In the genomic region with DNA sequence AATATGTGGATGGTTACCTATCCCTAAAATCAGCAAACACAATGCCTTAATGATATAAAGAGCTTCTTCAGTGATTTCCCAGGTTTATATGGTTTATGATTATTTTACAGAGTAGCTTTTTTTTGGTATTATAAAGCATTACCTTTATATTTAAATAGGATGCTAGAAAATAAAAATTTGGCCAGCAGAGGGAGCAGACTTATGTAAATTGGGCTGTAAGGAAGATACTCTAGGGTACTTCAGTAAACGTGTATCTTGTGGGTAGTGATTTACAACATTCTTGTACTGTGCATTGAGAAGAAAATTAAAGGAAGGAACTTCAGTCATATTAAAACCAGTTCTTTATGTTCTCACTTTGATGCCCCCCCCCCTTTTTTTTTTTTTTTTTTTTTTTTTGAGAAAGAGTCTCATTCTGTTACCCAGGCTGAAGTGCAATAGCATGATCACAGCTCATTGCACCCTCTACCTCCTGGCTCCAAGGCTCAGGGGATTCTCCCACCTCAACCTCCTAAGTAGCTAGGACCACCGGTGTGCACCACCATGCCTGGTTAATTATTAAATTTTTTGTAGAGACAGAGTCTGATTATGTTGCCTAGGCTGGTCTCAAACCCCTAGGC, we compare ENCODE assay signal across 9 cellular contexts.
DNase-seq lines count a peak whose midpoint lies in the region; ATAC-seq, FAIRE-seq and TF ChIP-seq lines count a peak whose summit lies in the region.
"Had no signal": no experiment of that assay in that cellular context is flagged by ENCODE, and none has a peak within 500 bp of the region (broad histone marks: within the 10 kb centered on the region; RNA-seq: fewer than 3 reads in every experiment).

No MANE protein-coding gene starts in this region.

- H3K36me3 ChIP-seq in GM12878 (ENCODE audit: control insufficient read depth in 2 of 2, insufficient read depth in 2 of 2, low read length in 1 of 2): no peaks in the 10 kb centered on the region
- H3K36me3 ChIP-seq in kidney (ENCODE audit: control insufficient read depth in 1 of 2, insufficient read depth in 2 of 2, low read length in 2 of 2): no peaks in the 10 kb centered on the region
- no peaks in the 10 kb centered on the region for H3K36me3 ChIP-seq in upper lobe of left lung

- H3K4me3 ChIP-seq in GM12878: no peak overlapping the region
- no peak overlapping the region for H3K4me3 ChIP-seq in kidney (ENCODE audit: low read length in 2 of 2)
- no peak overlapping the region for H3K4me3 ChIP-seq in upper lobe of left lung

- peak; percentile 57 for ATAC-seq in activated CD4-positive, alpha-beta T cell treated with anti-CD3 and anti-CD28 coated beads for 36 hours
- ATAC-seq in HG02885 (IDR thresholded peaks at IDR 0.05; ENCODE audit: poor library complexity, unreplicated experiment) (peak; percentile 77), GM12878 (peak; percentile 90), upper lobe of left lung (ENCODE audit: low FRiP score in 2 of 2) (peak in 1 of 2 donors; percentile 55), GM19035 (IDR thresholded peaks at IDR 0.05; ENCODE audit: unreplicated experiment) (no peak)

- no peak overlapping the region for H3K9ac ChIP-seq in GM12878 (ENCODE audit: control insufficient read depth, insufficient read depth, low read length)
- H3K9ac ChIP-seq in kidney (ENCODE audit: low read length in 2 of 2): no peak overlapping the region

- no peak overlapping the region for H3K4me3 Mint-ChIP-seq in activated CD4-positive, alpha-beta T cell treated with anti-CD3 and anti-CD28 coated beads for 36 hours
- H3K4me3 Mint-ChIP-seq: stimulated activated naive CD8-positive, alpha-beta T cell treated with anti-CD3 and anti-CD28 coated beads, Interleukin-15, Interleukin-2, amounts not matched to agents 100 ng/mL and 50 ng/mL, for 24 hours had no signal

- in situ Hi-C loops in GM12878 (cut with MboI): no loop called here

- H3K9me3 Mint-ChIP-seq in activated CD4-positive, alpha-beta T cell treated with anti-CD3 and anti-CD28 coated beads for 36 hours (ENCODE audit: low read depth): no peaks in the 10 kb centered on the region
- H3K9me3 Mint-ChIP-seq: stimulated activated naive CD8-positive, alpha-beta T cell treated with anti-CD3 and anti-CD28 coated beads, Interleukin-15, Interleukin-2, amounts not matched to agents 100 ng/mL and 50 ng/mL, for 24 hours had no signal

- peaks cover 13% of the 10 kb centered on the region for H3K4me1 Mint-ChIP-seq in activated CD4-positive, alpha-beta T cell treated with anti-CD3 and anti-CD28 coated beads for 36 hours

- no peak overlapping the region for H2AFZ ChIP-seq in GM12878 (ENCODE audit: control insufficient read depth, low read depth, low read length)

- H4K20me1 ChIP-seq in GM12878 (ENCODE audit: control insufficient read depth, insufficient read depth): no peaks in the 10 kb centered on the region

- DNase-seq in activated CD4-positive, alpha-beta T cell treated with anti-CD3 and anti-CD28 coated beads for 36 hours: no peak
- no peak for DNase-seq in activated CD4-positive, alpha-beta T cell treated with anti-CD3 and anti-CD28 coated beads for 48 hours
- DNase-seq in NCI-H2227 treated with DMSO at 0.1 percent for 48 hours (lab: John Stamatoyannopoulos, UW): peak; percentile 11
- no peak for DNase-seq in GM12878 (ENCODE audit: low read depth, low spot score)
- no peak for DNase-seq in kidney
- DNase-seq in upper lobe of left lung: no peak

- H3K4me2 ChIP-seq in GM12878 (ENCODE audit: control insufficient read depth, insufficient read depth): no peak overlapping the region

- H3K9me3 ChIP-seq in GM12878 (replicated peaks; ENCODE audit: control insufficient read depth, insufficient read depth, low read length) (no peaks in the 10 kb centered on the region), kidney (ENCODE audit: control insufficient read depth in 1 of 2, low read length in 2 of 2) (no peaks in the 10 kb centered on the region), upper lobe of left lung (no peaks in the 10 kb centered on the region)

- POLR2A ChIA-PET in activated CD4-positive, alpha-beta T cell treated with anti-CD3 and anti-CD28 coated beads for 36 hours (lab: Charles Lee): no interaction called here
- POLR2A ChIA-PET in GM12878 (lab: Charles Lee): no interaction called here

- no peaks in the 10 kb centered on the region for H3K4me1 ChIP-seq in GM12878 (ENCODE audit: control insufficient read depth, insufficient read depth, low read length)
- H3K4me1 ChIP-seq in kidney (ENCODE audit: control insufficient read depth in 1 of 2, insufficient read depth in 1 of 2, low read depth in 1 of 2, low read length in 2 of 2): peaks cover 0 to 2% of the 10 kb centered on the region in 2 donors
- peaks cover 0 to 18% (median 5%) of the 10 kb centered on the region in 4 donors for H3K4me1 ChIP-seq in upper lobe of left lung

- no peak for TF ChIP-seq EP300 in GM12878 (IDR thresholded peaks at IDR 0.05; ENCODE audit: borderline replicate concordance in 1 of 2, control insufficient read depth in 1 of 2, low read depth in 2 of 2, low read length in 2 of 2)
- no peak for TF ChIP-seq EP300 in upper lobe of left lung (IDR thresholded peaks at IDR 0.05)

- RAD21 ChIA-PET in GM12878 (lab: Charles Lee; ENCODE audit: unreplicated experiment): interaction anchor here (0.9 to 1.7 kb wide), 7 partner anchors 13 to 715 kb away, joined by 3 to 5 read pairs (median 3); no protein-coding TSS in a partner anchor

- H3K36me3 Mint-ChIP-seq in activated CD4-positive, alpha-beta T cell treated with anti-CD3 and anti-CD28 coated beads for 36 hours (ENCODE audit: low read depth): no peaks in the 10 kb centered on the region

- SMC1A ChIA-PET in GM12878 (lab: Charles Lee; ENCODE audit: uncharacterized antibody, unreplicated experiment): interaction anchor here (0.6 to 5.1 kb wide), 12 partner anchors 8 to 74 kb away, joined by 3 to 34 read pairs (median 4); no protein-coding TSS in a partner anchor

- no TSS peak for BruUV-seq in GM12878 (replicated peaks; lab: Mats Ljungman, UMichigan)

- TF ChIP-seq POLR2A in GM12878 (IDR thresholded peaks at IDR 0.05; ENCODE audit: low read depth, low read length): no peak
- TF ChIP-seq POLR2A in upper lobe of left lung (IDR thresholded peaks at IDR 0.05): no peak

- H3K27me3 ChIP-seq in GM12878 (replicated peaks in 1 of 2; ENCODE audit: control insufficient read depth in 2 of 2, insufficient read depth in 2 of 2, low read length in 1 of 2): no peaks in the 10 kb centered on the region
- no peaks in the 10 kb centered on the region for H3K27me3 ChIP-seq in upper lobe of left lung

- intact Hi-C loops in activated CD4-positive, alpha-beta T cell treated with anti-CD3 and anti-CD28 coated beads for 36 hours (cut with DNase I, micrococcal nuclease): loop anchor here in 1 of 2 experiments (2.0 to 5.0 kb wide), 2 partner anchors 50 to 717 kb away; no protein-coding TSS in a partner anchor
- intact Hi-C loops in GM12878 (cut with micrococcal nuclease; ENCODE audit: unreplicated experiment): no loop called here
- intact Hi-C loops in kidney (cut with DNase I): no loop called here

- peak; percentile 32 to 50 (median 39); a peak in 4 of 6 replicates for TF ChIP-seq CTCF in GM12878 (IDR thresholded peaks at IDR 0.05 in 2 of 3, conservative IDR thresholded peaks at IDR 0.05 in 1 of 3; ENCODE audit: control insufficient read depth in 2 of 3, extremely low read depth in 1 of 3, insufficient read depth in 1 of 3, low read depth in 3 of 3, low read length in 3 of 3)
- peak; percentile 39 for TF ChIP-seq CTCF in kidney (IDR thresholded peaks at IDR 0.05; ENCODE audit: borderline replicate concordance, extremely low read depth, insufficient read depth)
- TF ChIP-seq CTCF in upper lobe of left lung (IDR thresholded peaks at IDR 0.05): peak in 4 of 6 experiments; percentile 41 to 55 (median 43)

- no peak overlapping the region for H3K27ac Mint-ChIP-seq in activated CD4-positive, alpha-beta T cell treated with anti-CD3 and anti-CD28 coated beads for 36 hours
- H3K27ac Mint-ChIP-seq: stimulated activated naive CD8-positive, alpha-beta T cell treated with anti-CD3 and anti-CD28 coated beads, Interleukin-15, Interleukin-2, amounts not matched to agents 100 ng/mL and 50 ng/mL, for 24 hours had no signal

- no peaks in the 10 kb centered on the region for H3K27me3 Mint-ChIP-seq in activated CD4-positive, alpha-beta T cell treated with anti-CD3 and anti-CD28 coated beads for 36 hours
- H3K27me3 Mint-ChIP-seq: stimulated activated naive CD8-positive, alpha-beta T cell treated with anti-CD3 and anti-CD28 coated beads, Interleukin-15, Interleukin-2, amounts not matched to agents 100 ng/mL and 50 ng/mL, for 24 hours had no signal

- FAIRE-seq in GM12878 (lab: Jason Lieb, UNC) (peak; percentile 87), kidney (lab: Jason Lieb, UNC) (peak; percentile 55)

- H3K27ac ChIP-seq in GM12878 (ENCODE audit: control insufficient read depth, insufficient read depth): no peak overlapping the region
- no peak overlapping the region for H3K27ac ChIP-seq in kidney (ENCODE audit: low read depth in 2 of 2, low read length in 2 of 2)
- no peak overlapping the region for H3K27ac ChIP-seq in upper lobe of left lung

- H3K79me2 ChIP-seq in GM12878 (ENCODE audit: control insufficient read depth, insufficient read depth, low read length): no peaks in the 10 kb centered on the region

- peak; percentile 33; the same call in 1 of the 2 replicates for TF ChIP-seq RAD21 in GM12878 (IDR thresholded peaks at IDR 0.05; ENCODE audit: insufficient read depth, low read depth, low read length)

- CTCF ChIA-PET in activated CD4-positive, alpha-beta T cell treated with anti-CD3 and anti-CD28 coated beads for 36 hours (lab: Charles Lee): interaction anchor here (0.6 to 6.8 kb wide), 19 partner anchors 8 to 867 kb away, joined by 3 to 71 read pairs (median 3); no protein-coding TSS in a partner anchor
- CTCF ChIA-PET in GM12878 (lab: Yijun Ruan, JAX): interaction anchor here (0.6 to 6.0 kb wide), 35 partner anchors 8 to 867 kb away, joined by 3 to 98 read pairs (median 4); no protein-coding TSS in a partner anchor

- WGBS in GM12878 (ENCODE audit: insufficient coverage, insufficient replicate concordance, low lambda C conversion rate, missing lambda C conversion rate): 17% methylated on average over 2 of the region's 2 CpGs
- 36% methylated on average over 2 of the region's 2 CpGs for WGBS in upper lobe of left lung, 2 donors

TF ChIP-seq in GM12878, 131 proteins besides CTCF, POLR2A, EP300 and RAD21 (continues in another document):
- TF ChIP-seq TCF3 (IDR thresholded peaks at IDR 0.05; ENCODE audit: borderline replicate concordance, insufficient read depth, low read depth, low read length): no peak
